In the genomic region with DNA sequence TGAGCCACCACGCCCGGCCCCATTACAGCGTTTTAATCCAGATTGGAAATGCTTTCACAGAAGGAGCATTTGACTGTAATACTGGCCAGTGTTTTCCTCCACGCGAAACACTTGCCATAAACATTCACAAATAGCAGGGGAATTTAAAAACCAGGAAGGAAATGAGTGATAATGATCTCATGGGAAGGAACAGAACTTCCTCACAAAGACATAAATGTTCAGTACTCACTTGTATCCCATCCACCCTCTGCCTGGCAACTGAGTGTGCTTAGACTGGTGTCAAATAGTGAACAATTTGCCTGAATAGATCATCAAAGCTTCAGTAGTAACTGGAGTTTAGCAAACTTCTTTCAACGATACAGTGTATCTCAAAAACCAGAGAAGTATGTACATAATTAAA, we compare ENCODE assay signal across 24 cellular contexts. TPM values are rescaled to one million over a fixed set of nuclear protein-coding genes. Genes with fewer than 3 reads are reported as not detected.
DNase-seq lines count a peak whose midpoint lies in the region; ATAC-seq and TF ChIP-seq lines count a peak whose summit lies in the region.
"Had no signal": no experiment of that assay in that cellular context is flagged by ENCODE, and none has a peak within 500 bp of the region (broad histone marks: within the 10 kb centered on the region; RNA-seq: fewer than 3 reads in every experiment).

No MANE protein-coding gene starts in this region.

- no peaks in the 10 kb centered on the region for H3K36me3 Mint-ChIP-seq in endodermal cell (ENCODE audit: low read depth)
- H3K36me3 Mint-ChIP-seq: stimulated activated memory B cell treated with anti-CD40 and anti-IgM and Interleukin-4, amounts not matched to agents 10 μg/mL and 1 μg/mL and 100 μg/mL, for 72 hours had no signal

- no peak overlapping the region for H3K4me3 Mint-ChIP-seq in endodermal cell
- H3K4me3 Mint-ChIP-seq: activated B cell treated with CpG ODN at 0.5 μM for 24 hours; activated CD4-positive, alpha-beta memory T cell treated with anti-CD3 and anti-CD28 coated beads, Interleukin-2, amount 10 ng/mL, durations not matched to agents 7 days and 5 days; neural crest cell; stimulated activated memory B cell treated with anti-CD40 and anti-IgM and Interleukin-4, amounts not matched to agents 10 μg/mL and 1 μg/mL and 100 μg/mL, for 72 hours had no signal

- no peak overlapping the region for H3K4me3 ChIP-seq in endodermal cell (ENCODE audit: low read length)
- no peak overlapping the region for H3K4me3 ChIP-seq in parathyroid adenoma (ENCODE audit: low read depth, low read length)
- H3K4me3 ChIP-seq: body of pancreas, testis had no signal

- 84 to 95% methylated on average over 3 to 6 of the region's 6 CpGs for WGBS in endodermal cell (ENCODE audit: insufficient coverage in 1 of 2, insufficient read length in 1 of 2), 2 experiments

- no peaks in the 10 kb centered on the region for H3K9me3 ChIP-seq in endodermal cell (ENCODE audit: control insufficient read depth, low read length)
- no peaks in the 10 kb centered on the region for H3K9me3 ChIP-seq in parathyroid adenoma (ENCODE audit: control insufficient read depth, low read length)
- H3K9me3 ChIP-seq: body of pancreas, testis had no signal

- H3K4me2 ChIP-seq in parathyroid adenoma (ENCODE audit: low read length), result no peak overlapping the region

- peak overlapping the region; percentile 30 for H3K27ac Mint-ChIP-seq in endodermal cell
- H3K27ac Mint-ChIP-seq: activated B cell treated with CpG ODN at 0.5 μM for 24 hours; activated CD4-positive, alpha-beta memory T cell treated with anti-CD3 and anti-CD28 coated beads, Interleukin-2, amount 10 ng/mL, durations not matched to agents 7 days and 5 days; progenitor cell of endocrine pancreas; stimulated activated memory B cell treated with anti-CD40 and anti-IgM and Interleukin-4, amounts not matched to agents 10 μg/mL and 1 μg/mL and 100 μg/mL, for 72 hours had no signal

- no peak overlapping the region for H2AFZ ChIP-seq in parathyroid adenoma

- H3K36me3 ChIP-seq in endodermal cell (ENCODE audit: control insufficient read depth, insufficient read depth, low read length) (no peaks in the 10 kb centered on the region), parathyroid adenoma (ENCODE audit: control insufficient read depth, insufficient read depth, low read length) (no peaks in the 10 kb centered on the region)

- DNase-seq in CD1c-positive myeloid dendritic cell (ENCODE audit: extremely low spot score) (peak; percentile 41), Kasumi-1 (lab: John Stamatoyannopoulos, UW) (peak; percentile 45 to 46), endodermal cell (no peak), head of caudate nucleus (no peak), NCI-H1092 (lab: John Stamatoyannopoulos, UW) (no peak)
- DNase-seq: activated B cell treated with CpG ODN at 0.5 μM for 24 hours; activated CD4-positive, alpha-beta memory T cell treated with anti-CD3 and anti-CD28 coated beads, Interleukin-2, amount 10 ng/mL, durations not matched to agents 7 days and 5 days; activated gamma-delta T cell; activated T-cell treated with anti-CD3 and anti-CD28 coated beads for 4 hours; body of pancreas; COR-L47; glutamatergic neuron; left colon; NCI-H2171; NCI-H526; RPMI8226; small intestine; testis had no signal

- intact Hi-C loops in head of caudate nucleus (cut with DNase I), result no loop called here

- H3K27me3 Mint-ChIP-seq in endodermal cell (ENCODE audit: insufficient read depth), result no peaks in the 10 kb centered on the region
- H3K27me3 Mint-ChIP-seq: activated B cell treated with CpG ODN at 0.5 μM for 24 hours; activated CD4-positive, alpha-beta memory T cell treated with anti-CD3 and anti-CD28 coated beads, Interleukin-2, amount 10 ng/mL, durations not matched to agents 7 days and 5 days; progenitor cell of endocrine pancreas had no signal

- no peaks in the 10 kb centered on the region for H3K79me2 ChIP-seq in parathyroid adenoma

- H3K4me1 ChIP-seq in endodermal cell (ENCODE audit: control insufficient read depth, insufficient read depth, low read length) (no peaks in the 10 kb centered on the region), parathyroid adenoma (no peaks in the 10 kb centered on the region)
- H3K4me1 ChIP-seq: body of pancreas, testis had no signal

- peaks cover 3% of the 10 kb centered on the region for H3K4me1 Mint-ChIP-seq in endodermal cell
- H3K4me1 Mint-ChIP-seq: activated B cell treated with CpG ODN at 0.5 μM for 24 hours; activated CD4-positive, alpha-beta memory T cell treated with anti-CD3 and anti-CD28 coated beads, Interleukin-2, amount 10 ng/mL, durations not matched to agents 7 days and 5 days; neural crest cell; stimulated activated memory B cell treated with anti-CD40 and anti-IgM and Interleukin-4, amounts not matched to agents 10 μg/mL and 1 μg/mL and 100 μg/mL, for 72 hours had no signal

- H3K9me3 Mint-ChIP-seq in endodermal cell, result no peaks in the 10 kb centered on the region
- H3K9me3 Mint-ChIP-seq: activated B cell treated with CpG ODN at 0.5 μM for 24 hours; activated CD4-positive, alpha-beta memory T cell treated with anti-CD3 and anti-CD28 coated beads, Interleukin-2, amount 10 ng/mL, durations not matched to agents 7 days and 5 days; neural crest cell; stimulated activated memory B cell treated with anti-CD40 and anti-IgM and Interleukin-4, amounts not matched to agents 10 μg/mL and 1 μg/mL and 100 μg/mL, for 72 hours had no signal

- TF ChIP-seq CTCF in endodermal cell (conservative IDR thresholded peaks at IDR 0.05) (no peak), parathyroid adenoma (IDR thresholded peaks at IDR 0.05) (no peak)

- H3K9ac ChIP-seq in endodermal cell (ENCODE audit: extremely low read depth, low read length, poor library complexity, severe bottlenecking) (no peak overlapping the region), parathyroid adenoma (no peak overlapping the region)

- H3K27me3 ChIP-seq in endodermal cell (ENCODE audit: control insufficient read depth, insufficient read depth, low read length, poor library complexity, severe bottlenecking) (no peaks in the 10 kb centered on the region), parathyroid adenoma (ENCODE audit: control insufficient read depth, insufficient read depth, low read length) (no peaks in the 10 kb centered on the region)
- H3K27me3 ChIP-seq: body of pancreas, testis had no signal

- ATAC-seq in GM21390 (IDR thresholded peaks at IDR 0.05; ENCODE audit: unreplicated experiment), result no peak
- ATAC-seq: body of pancreas; left colon; SK-N-SH treated with all-trans-retinoic acid at 6 μM for 48 hours; stimulated activated memory B cell treated with anti-CD40 and anti-IgM and Interleukin-4, amounts not matched to agents 10 μg/mL and 1 μg/mL and 100 μg/mL, for 72 hours had no signal

- H3K27ac ChIP-seq in endodermal cell (ENCODE audit: low read depth, low read length) (no peak overlapping the region), parathyroid adenoma (peak overlapping the region; percentile 35)
- H3K27ac ChIP-seq: testis had no signal

RNA-seq across cellular contexts. Expression of a gene that starts 54.1 kb away (rescaled TPM):
- 10 to 100 TPM; 70.9 to 71.7 TPM for total RNA-seq in endodermal cell
- 47.2 TPM for polyA plus RNA-seq in endodermal cell (2013, experiment 1 of 2)
- polyA plus RNA-seq in endodermal cell (2013, experiment 2 of 2), result 44.4 TPM

Comparison
In these comparisons a context has a peak if more than half of its experiments do, and no peak if none do; other contexts are left out.
1. DNase-seq: peak in CD1c-positive myeloid dendritic cell (single experiment) and Kasumi-1 (2 of 2); none in endodermal cell (single experiment), head of caudate nucleus (0 of 42) and NCI-H1092 (single experiment).